2 cellular contexts compared by ENCODE assay signal in the genomic region with DNA sequence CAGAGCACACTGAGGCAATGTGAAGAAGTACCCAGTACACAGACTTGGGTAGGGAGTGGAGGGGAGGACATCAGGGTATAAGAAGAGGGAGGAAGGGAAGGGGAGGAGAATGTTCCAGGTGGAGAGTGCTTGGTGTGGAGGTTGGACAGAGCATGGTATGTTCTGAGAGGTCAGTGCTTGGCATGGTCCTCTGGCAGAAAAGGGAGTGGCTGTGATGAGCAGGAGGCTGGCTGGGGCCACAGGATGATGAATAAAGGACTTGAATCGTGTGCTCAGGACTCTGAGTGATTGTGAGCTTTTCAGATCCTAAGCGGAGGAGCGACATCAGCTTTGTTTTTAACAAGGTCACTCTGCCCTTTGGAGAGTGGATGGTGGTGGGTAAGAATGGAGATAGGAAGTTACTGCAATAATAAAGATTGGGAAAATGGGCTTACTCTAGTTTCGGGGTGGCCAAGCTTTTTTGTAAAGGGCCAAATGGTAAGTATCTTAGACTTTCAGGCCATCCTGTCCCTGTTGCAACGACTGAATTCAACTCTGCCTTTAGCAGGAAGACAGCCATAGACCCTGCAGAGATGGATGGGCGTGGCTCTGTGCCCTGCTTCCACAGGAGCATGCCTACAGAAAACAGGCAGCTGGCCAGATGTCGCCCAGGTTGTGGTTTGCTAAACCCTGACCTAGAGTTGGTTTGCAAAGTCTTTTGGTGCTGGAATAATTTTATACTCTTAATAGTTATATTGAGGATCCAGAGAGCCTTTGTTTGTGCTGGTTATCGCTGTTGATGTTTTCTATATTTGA.
A peak's percentile ranks its signal among the peaks of the same experiment; 100 is the strongest.
TF ChIP-seq lines count a peak whose summit lies in the region.

No MANE protein-coding gene starts in this region.

TF ChIP-seq in HEK293, 187 proteins besides CTCF, POLR2A, EP300 and RAD21:
- TF ChIP-seq ZBTB17 (tag by site-specific recombination; IDR thresholded peaks at IDR 0.05) (peak; percentile 28; the same call in 1 of the 2 replicates), ZNF555 (tag by site-specific recombination; conservative IDR thresholded peaks at IDR 0.05) (no peak), ZNF600 (tag by site-specific recombination; IDR thresholded peaks at IDR 0.05) (peak; percentile 36; the same call in 1 of the 2 replicates), ZNF677 (tag by site-specific recombination; IDR thresholded peaks at IDR 0.05) (no peak), PBX3 (CRISPR knock-in tag; IDR thresholded peaks at IDR 0.05) (no peak), MYNN (tag by site-specific recombination; IDR thresholded peaks at IDR 0.05; ENCODE audit: borderline replicate concordance) (no peak), SETDB1 (IDR thresholded peaks at IDR 0.05; ENCODE audit: insufficient read length, low read length) (no peak)

TF ChIP-seq in K562, 482 proteins besides CTCF, POLR2A, EP300 and RAD21:
- TF ChIP-seq NFXL1 (CRISPR knock-in tag; IDR thresholded peaks at IDR 0.05) (no peak), HEY1 (CRISPR knock-in tag; IDR thresholded peaks at IDR 0.05; ENCODE audit: borderline replicate concordance) (no peak), GTF2E2 (tag; IDR thresholded peaks at IDR 0.05) (no peak), ARID4B (CRISPR knock-in tag; IDR thresholded peaks at IDR 0.05) (no peak)
- TF ChIP-seq, protein P1, sequence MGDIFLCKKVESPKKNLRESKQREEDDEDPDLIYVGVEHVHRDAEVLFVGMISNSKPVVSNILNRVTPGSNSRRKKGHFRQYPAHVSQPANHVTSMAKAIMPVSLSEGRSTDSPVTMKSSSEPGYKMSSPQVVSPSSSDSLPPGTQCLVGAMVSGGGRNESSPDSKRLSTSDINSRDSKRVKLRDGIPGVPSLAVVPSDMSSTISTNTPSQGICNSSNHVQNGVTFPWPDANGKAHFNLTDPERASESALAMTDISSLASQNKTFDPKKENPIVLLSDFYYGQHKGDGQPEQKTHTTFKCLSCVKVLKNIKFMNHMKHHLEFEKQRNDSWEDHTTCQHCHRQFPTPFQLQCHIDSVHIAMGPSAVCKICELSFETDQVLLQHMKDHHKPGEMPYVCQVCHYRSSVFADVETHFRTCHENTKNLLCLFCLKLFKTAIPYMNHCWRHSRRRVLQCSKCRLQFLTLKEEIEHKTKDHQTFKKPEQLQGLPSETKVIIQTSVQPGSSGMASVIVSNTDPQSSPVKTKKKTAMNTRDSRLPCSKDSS (IDR thresholded peaks at IDR 0.05; ENCODE audit: low read depth, partially characterized antibody): no peak
